Comparison of ENCODE assay signal across 19 cellular contexts in the genomic region with DNA sequence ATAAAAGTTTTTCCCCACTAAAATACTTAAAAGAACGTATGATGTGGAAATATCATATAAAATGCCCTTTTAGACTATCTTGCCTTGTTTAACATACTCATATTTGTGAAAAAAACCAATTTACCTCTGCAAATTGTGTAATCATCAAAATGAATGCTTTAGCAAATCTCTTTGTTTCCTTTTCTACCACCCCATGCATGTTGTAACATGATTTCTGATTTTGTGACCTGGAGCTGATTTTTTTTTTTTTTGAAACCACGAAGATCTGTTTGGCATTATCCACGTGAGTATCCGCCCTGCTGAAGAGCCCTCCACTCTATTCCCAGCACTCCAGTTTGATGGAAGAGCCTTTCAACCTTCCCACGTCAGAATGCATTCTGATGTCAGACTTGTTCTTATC.
DNase-seq lines count a peak whose midpoint lies in the region; ATAC-seq, FAIRE-seq and TF ChIP-seq lines count a peak whose summit lies in the region.
"Had no signal": no experiment of that assay in that cellular context is flagged by ENCODE, and none has a peak within 500 bp of the region (broad histone marks: within the 10 kb centered on the region; RNA-seq: fewer than 3 reads in every experiment).

No MANE protein-coding gene starts in this region.

- TF ChIP-seq CTCF in bronchial epithelial cell (IDR thresholded peaks at IDR 0.05; ENCODE audit: insufficient read depth, low read length, severe bottlenecking) (no peak), left lung (IDR thresholded peaks at IDR 0.05) (no peak), uterus (IDR thresholded peaks at IDR 0.05) (no peak)

- no peak for FAIRE-seq in bronchial epithelial cell (lab: Jason Lieb, UNC)
- FAIRE-seq: A204.1, D721Med, H54, HTR-8/SVneo had no signal

- no peak for TF ChIP-seq POLR2A in uterus (IDR thresholded peaks at IDR 0.05)

- no peaks in the 10 kb centered on the region for H3K27me3 ChIP-seq in bronchial epithelial cell (ENCODE audit: control insufficient read depth, insufficient read depth, low read length)
- H3K27me3 ChIP-seq in left lung: no peaks in the 10 kb centered on the region
- no peaks in the 10 kb centered on the region for H3K27me3 ChIP-seq in uterus

- peak; percentile 12 for ATAC-seq in left lung
- ATAC-seq: GM23338 had no signal

- intact Hi-C loops in left lung (cut with DNase I): no loop called here
- intact Hi-C loops in uterus (cut with DNase I; ENCODE audit: low total_unique reads): no loop called here

- no peaks in the 10 kb centered on the region for H3K9me3 ChIP-seq in left lung
- H3K9me3 ChIP-seq in uterus: no peaks in the 10 kb centered on the region
- H3K9me3 ChIP-seq: Caco-2 had no signal

- H3K27ac ChIP-seq in left lung: no peak overlapping the region
- H3K27ac ChIP-seq in uterus: no peak overlapping the region
- H3K27ac ChIP-seq: C4-2B had no signal

- H3K4me3 ChIP-seq in bronchial epithelial cell (ENCODE audit: low read depth, low read length) (no peak overlapping the region), left lung (no peak overlapping the region), uterus (no peak overlapping the region)
- H3K4me3 ChIP-seq: GM23338 had no signal

- no peaks in the 10 kb centered on the region for H3K36me3 ChIP-seq in bronchial epithelial cell (ENCODE audit: control insufficient read depth, insufficient read depth, low read length)
- H3K36me3 ChIP-seq in left lung: no peaks in the 10 kb centered on the region
- no peaks in the 10 kb centered on the region for H3K36me3 ChIP-seq in uterus

- H3K4me1 ChIP-seq in left lung: no peaks in the 10 kb centered on the region
- no peaks in the 10 kb centered on the region for H3K4me1 ChIP-seq in uterus
- H3K4me1 ChIP-seq: Caco-2 had no signal

- peak; percentile 16 to 27 for DNase-seq in NCI-H187 (lab: John Stamatoyannopoulos, UW)
- DNase-seq in NCI-H187 treated with DMSO at 0.1 percent for 48 hours (lab: John Stamatoyannopoulos, UW): peak; percentile 26
- DNase-seq in bronchial epithelial cell (ENCODE audit: low read depth): peak; percentile 72
- DNase-seq in left lung: no peak
- no peak for DNase-seq in NCI-H1930 (lab: John Stamatoyannopoulos, UW)
- DNase-seq in uterus: no peak
- DNase-seq in ACHN: no peak
- DNase-seq: AML-193; Caco-2; CD4-positive, alpha-beta T cell; GF-D8; HCEC 1CT; IMR-90 had no signal

- in situ Hi-C loops in ACHN (cut with HindIII; ENCODE audit: low pct_ligation_motif_present, low pct_unique_long_range_greater_than_20kb, low sequenced_read_pairs): no loop called here

Comparison
In these comparisons a context has a peak if more than half of its experiments do, and no peak if none do; other contexts are left out.
1. DNase-seq: peak in NCI-H187 (2 of 2), NCI-H187 treated with DMSO at 0.1 percent for 48 hours (single experiment) and bronchial epithelial cell (single experiment); none in left lung (0 of 2), NCI-H1930 (0 of 2), uterus (0 of 2) and ACHN (single experiment).